7 cellular contexts compared by ENCODE assay signal in the genomic region with DNA sequence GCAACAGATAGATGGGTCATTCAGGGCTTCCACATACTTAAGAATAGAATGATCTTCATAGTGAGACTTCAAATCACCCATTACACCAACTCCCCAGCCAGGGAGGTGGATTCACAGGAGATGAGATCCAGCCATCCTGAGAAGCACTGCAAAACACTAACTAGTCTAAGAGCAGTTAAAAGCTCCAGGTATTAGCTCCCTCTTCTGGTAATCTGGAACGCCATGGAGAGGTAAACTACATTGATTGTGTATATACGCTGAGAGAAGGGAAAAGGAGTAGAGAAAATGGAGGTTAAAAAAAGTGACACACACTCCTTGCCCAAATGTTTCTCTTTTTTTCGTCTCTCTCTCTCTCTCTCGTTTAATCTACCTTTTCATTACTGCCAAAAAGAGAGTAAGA.
DNase-seq lines count a peak whose midpoint lies in the region; ATAC-seq, FAIRE-seq and TF ChIP-seq lines count a peak whose summit lies in the region.
"Not testable (repeated sequence)": the region's sequence is repeated elsewhere in the genome, so short reads cannot be mapped to it uniquely, and the experiment has no call there.

No MANE protein-coding gene starts in this region.

- H2BK15ac ChIP-seq in H1 (ENCODE audit: low read length): not testable (repeated sequence)

- not testable (repeated sequence) for H3K23me2 ChIP-seq in H1 (ENCODE audit: low read depth, low read length)

- not testable (repeated sequence) for BruUV-seq in HepG2 (replicated peaks; lab: Mats Ljungman, UMichigan)

- H3K27me3 ChIP-seq in H1 (replicated peaks in 1 of 4; ENCODE audit: control insufficient read depth in 3 of 4, extremely low read depth in 1 of 4, insufficient read depth in 3 of 4, low read length in 3 of 4); HepG2 (ENCODE audit: control insufficient read depth in 1 of 2, insufficient read depth in 2 of 2, low read length in 2 of 2); upper lobe of right lung: not testable (repeated sequence)

- CTCF ChIA-PET in A549 (lab: Yijun Ruan, JAX); WTC11 (lab: Charles Lee); H1 (lab: Charles Lee; ENCODE audit: partially characterized antibody); HepG2 (lab: Yijun Ruan, JAX; ENCODE audit: low intra/inter-chr PET ratio, low total read pairs): not testable (repeated sequence)

- H3K56ac ChIP-seq in H1 (replicated peaks; ENCODE audit: insufficient read length, low read depth, low read length): not testable (repeated sequence)

- POLR2A ChIA-PET in A549 (lab: Yijun Ruan, JAX); WTC11 (lab: Charles Lee); H1 (lab: Charles Lee; ENCODE audit: partially characterized antibody); HepG2 (lab: Yijun Ruan, JAX): not testable (repeated sequence)

- H3K4ac ChIP-seq in H1 (replicated peaks; ENCODE audit: insufficient read length, low read depth, low read length): not testable (repeated sequence)

- not testable (repeated sequence) for H3K36me3 ChIP-seq in H1 (ENCODE audit: control insufficient read depth in 2 of 4, insufficient read depth in 4 of 4, low read length in 3 of 4); HepG2 (replicated peaks in 1 of 2; ENCODE audit: control insufficient read depth in 1 of 2, insufficient read depth in 2 of 2, low read length in 2 of 2); upper lobe of right lung

- not testable (repeated sequence) for H2AFZ ChIP-seq in H1 (ENCODE audit: low read length); HepG2 (ENCODE audit: low read length)

- H3K4me2 ChIP-seq in A549; H1 (ENCODE audit: insufficient read depth in 1 of 2, low read depth in 2 of 2, low read length in 2 of 2); HepG2 (ENCODE audit: low read depth, low read length): not testable (repeated sequence)

- not testable (repeated sequence) for TF ChIP-seq POLR2A in A549 (IDR thresholded peaks at IDR 0.05; ENCODE audit: low read length); H1 (IDR thresholded peaks at IDR 0.05; ENCODE audit: control extremely low read depth in 1 of 2, low read depth in 2 of 2, low read length in 2 of 2); HepG2 (IDR thresholded peaks at IDR 0.05; ENCODE audit: insufficient read depth in 1 of 2, low read depth in 2 of 2, low read length in 2 of 2)

- in situ Hi-C loops in HepG2 (cut with HindIII; ENCODE audit: extremely low pct_ligation_motif_present, low pct_unique_long_range_greater_than_20kb): not testable (repeated sequence)

- not testable (repeated sequence) for H3K9me3 ChIP-seq in A549; H1 (ENCODE audit: insufficient read depth in 2 of 2, low read depth in 1 of 2, low read length in 1 of 2); HepG2 (ENCODE audit: low read length); upper lobe of right lung

- ATAC-seq in A549: peak; percentile 77 to 80
- ATAC-seq in WTC11: peak; percentile 81
- not testable (repeated sequence) for ATAC-seq in HepG2
- ATAC-seq in upper lobe of right lung: peak; percentile 37

- FAIRE-seq in A549 (lab: Jason Lieb, UNC) (peak; percentile 100), RCC 7860 (lab: Jason Lieb, UNC) (peak; percentile 94), H1 (lab: Jason Lieb, UNC) (peak; percentile 24), islet of Langerhans (lab: Jason Lieb, UNC) (peak; percentile 93), HepG2 (lab: Jason Lieb, UNC) (peak; percentile 82)

- not testable (repeated sequence) for H3K18ac ChIP-seq in H1 (ENCODE audit: extremely low read depth, low read length)

- not testable (repeated sequence) for H3K79me2 ChIP-seq in H1 (ENCODE audit: control insufficient read depth in 1 of 2, insufficient read depth in 2 of 2, low read length in 2 of 2); HepG2 (ENCODE audit: insufficient read depth, low read length)

- no CpG with 5 or more reads among the region's 4 CpGs for WGBS in A549 (ENCODE audit: missing lambda C conversion rate)
- no CpG with 5 or more reads among the region's 4 CpGs for WGBS in H1 (ENCODE audit: extremely low coverage in 1 of 2, insufficient coverage in 1 of 2, insufficient read length in 1 of 2, insufficient replicate concordance in 2 of 2, low coverage in 1 of 2, low lambda C conversion rate in 2 of 2, missing lambda C conversion rate in 1 of 2), 2 experiments
- WGBS in HepG2 (ENCODE audit: low lambda C conversion rate): no CpG with 5 or more reads among the region's 4 CpGs

- intact Hi-C loops in HepG2 (cut with micrococcal nuclease; ENCODE audit: unreplicated experiment); upper lobe of right lung (cut with DNase I): not testable (repeated sequence)

- not testable (repeated sequence) for H3K4me1 Mint-ChIP-seq in WTC11

- not testable (repeated sequence) for H4K91ac ChIP-seq in H1 (replicated peaks; ENCODE audit: insufficient read length, low read length)

- H3K14ac ChIP-seq in H1 (ENCODE audit: insufficient read length): not testable (repeated sequence)

- H2BK12ac ChIP-seq in H1 (ENCODE audit: low read depth, low read length): not testable (repeated sequence)

- not testable (repeated sequence) for TF ChIP-seq RAD21 in A549 (conservative IDR thresholded peaks at IDR 0.05 in 1 of 2, IDR thresholded peaks at IDR 0.05 in 1 of 2); H1 (IDR thresholded peaks at IDR 0.05 in 1 of 2, conservative IDR thresholded peaks at IDR 0.05 in 1 of 2; ENCODE audit: low read depth in 2 of 2, low read length in 2 of 2); HepG2 (CRISPR knock-in tag; IDR thresholded peaks at IDR 0.05)

- not testable (repeated sequence) for H3K27me3 Mint-ChIP-seq in WTC11 (ENCODE audit: low read depth)

- not testable (repeated sequence) for H2AK5ac ChIP-seq in H1 (ENCODE audit: low read depth, low read length)

- not testable (repeated sequence) for H3K9me3 Mint-ChIP-seq in WTC11

- not testable (repeated sequence) for H2BK120ac ChIP-seq in H1 (replicated peaks; ENCODE audit: low read depth, low read length)

- H3K23ac ChIP-seq in H1 (ENCODE audit: insufficient read length): not testable (repeated sequence)

- TF ChIP-seq CTCF in A549 (IDR thresholded peaks at IDR 0.05); WTC11 (IDR thresholded peaks at IDR 0.05); H1 (IDR thresholded peaks at IDR 0.05; ENCODE audit: control extremely low read depth in 1 of 3, insufficient read depth in 1 of 3, low read depth in 1 of 3, low read length in 3 of 3); HepG2 (CRISPR knock-in tag; IDR thresholded peaks at IDR 0.05); upper lobe of right lung (IDR thresholded peaks at IDR 0.05): not testable (repeated sequence)

- not testable (repeated sequence) for H3K27ac ChIP-seq in A549; H1 (ENCODE audit: low read depth, low read length); HepG2 (ENCODE audit: extremely low read length, insufficient read depth, low read length); upper lobe of right lung

- not testable (repeated sequence) for H3K27ac Mint-ChIP-seq in WTC11

- H4K20me1 ChIP-seq in H1 (replicated peaks in 1 of 2; ENCODE audit: control insufficient read depth in 1 of 2, insufficient read depth in 2 of 2, low read length in 2 of 2); HepG2 (ENCODE audit: insufficient read depth, low read length): not testable (repeated sequence)

- H4K5ac ChIP-seq in H1 (ENCODE audit: insufficient read length, low read depth, low read length): not testable (repeated sequence)

- not testable (repeated sequence) for H3K79me1 ChIP-seq in H1 (ENCODE audit: low read depth, low read length)

- not testable (repeated sequence) for H4K8ac ChIP-seq in H1 (ENCODE audit: extremely low read depth, insufficient read depth, low read length)

- not testable (repeated sequence) for H2BK5ac ChIP-seq in H1 (ENCODE audit: low read depth, low read length)

- H3K4me3 Mint-ChIP-seq in WTC11: not testable (repeated sequence)

- DNase-seq in A549 (ENCODE audit: low read depth in 1 of 2, low spot score in 1 of 2); RCC 7860 (ENCODE audit: low spot score); WTC11 (ENCODE audit: low spot score); H1 (ENCODE audit: low read depth in 1 of 2, low spot score in 2 of 2); HepG2 (ENCODE audit: low spot score); upper lobe of right lung: not testable (repeated sequence)

- H3K4me3 ChIP-seq in A549; H1 (ENCODE audit: extremely low read depth in 1 of 4, insufficient read depth in 2 of 4, low read depth in 3 of 4, low read length in 4 of 4); HepG2 (replicated peaks in 1 of 3; ENCODE audit: insufficient read depth in 1 of 3, low read depth in 2 of 3, low read length in 3 of 3); upper lobe of right lung: not testable (repeated sequence)

- not testable (repeated sequence) for H2BK20ac ChIP-seq in H1 (ENCODE audit: low read length)

- H3K9ac ChIP-seq in H1 (replicated peaks in 1 of 4; ENCODE audit: extremely low read depth in 1 of 4, low read depth in 3 of 4, low read length in 3 of 4); HepG2 (ENCODE audit: insufficient read depth, low read depth, low read length): not testable (repeated sequence)

- H3K36me3 Mint-ChIP-seq in WTC11: not testable (repeated sequence)

- TF ChIP-seq EP300 in A549 (IDR thresholded peaks at IDR 0.05); H1 (IDR thresholded peaks at IDR 0.05; ENCODE audit: borderline replicate concordance in 1 of 2, low read depth in 2 of 2, low read length in 2 of 2); HepG2 (IDR thresholded peaks at IDR 0.05; ENCODE audit: low read depth in 2 of 2, low read length in 2 of 2); HepG2 (CRISPR knock-in tag; IDR thresholded peaks at IDR 0.05; ENCODE audit: borderline replicate concordance): not testable (repeated sequence)

- not testable (repeated sequence) for H3K4me1 ChIP-seq in A549; H1 (replicated peaks in 1 of 4; ENCODE audit: control insufficient read depth in 3 of 4, insufficient read depth in 4 of 4, low read length in 3 of 4); HepG2 (ENCODE audit: insufficient read depth, low read length); upper lobe of right lung
